16 cellular contexts compared by ENCODE assay signal in genomic region chr2:42021490-42021889, GRCh38. TPM values are rescaled to one million over a fixed set of nuclear protein-coding genes. Genes with fewer than 3 reads are reported as not detected.
DNase-seq lines count a peak whose midpoint lies in the region; ATAC-seq and TF ChIP-seq lines count a peak whose summit lies in the region.
"Had no signal": no experiment of that assay in that cellular context is flagged by ENCODE, and none has a peak within 500 bp of the region (broad histone marks: within the 10 kb centered on the region; RNA-seq: fewer than 3 reads in every experiment).

No MANE protein-coding gene starts in this region.

- H3K9me3 ChIP-seq in WERI-Rb-1 (ENCODE audit: severe bottlenecking) (peaks cover 2% of the 10 kb centered on the region), heart right ventricle (no peaks in the 10 kb centered on the region), psoas muscle (no peaks in the 10 kb centered on the region)

- no peak overlapping the region for H3K27ac Mint-ChIP-seq in WTC11
- H3K27ac Mint-ChIP-seq: activated T-helper 2 cell treated with anti-CD3 and anti-CD28 coated beads, Interferon-gamma antibody, Interleukin-2, Interleukin-4, amounts not matched to agents 10 μg/mL and 5 μg/mL and 100 μg/mL, durations not matched to agents 14 hours and 24 hours and 36 hours; naive B cell had no signal

- intact Hi-C loops in heart right ventricle (cut with DNase I), result no loop called here
- intact Hi-C loops in psoas muscle (cut with DNase I), result no loop called here

- H3K27me3 Mint-ChIP-seq in WTC11 (ENCODE audit: low read depth), result peaks cover 6% of the 10 kb centered on the region

- H3K4me3 ChIP-seq in WERI-Rb-1 (ENCODE audit: low read depth, low read length) (no peak overlapping the region), heart right ventricle (no peak overlapping the region), psoas muscle (no peak overlapping the region)
- H3K4me3 ChIP-seq: cardiac muscle cell had no signal

- CTCF ChIA-PET in WTC11 (lab: Charles Lee), result interaction anchor here (0.6 to 1.3 kb wide), 5 partner anchors 19 to 353 kb away, joined by 3 to 4 read pairs (median 3); no protein-coding TSS in a partner anchor

- peaks cover 29% of the 10 kb centered on the region for H3K4me1 Mint-ChIP-seq in WTC11

- whole genome bisulfite sequencing in heart right ventricle, 2 donors, result 37 to 38% methylated on average over 3 of the region's 3 CpGs
- WGBS in psoas muscle, 3 donors, result 36 to 45% (median 38%) methylated on average over 3 of the region's 3 CpGs

- H3K27me3 ChIP-seq in WERI-Rb-1 (ENCODE audit: insufficient read depth, low read depth, severe bottlenecking) (no peaks in the 10 kb centered on the region), heart right ventricle (no peaks in the 10 kb centered on the region), psoas muscle (ENCODE audit: insufficient read depth in 3 of 3, low read length in 2 of 3) (no peaks in the 10 kb centered on the region)
- H3K27me3 ChIP-seq: cardiac muscle cell had no signal

- POLR2A ChIA-PET in WTC11 (lab: Charles Lee), result no interaction called here

- no peak for TF ChIP-seq CTCF in WERI-Rb-1 (IDR thresholded peaks at IDR 0.05; ENCODE audit: low read depth, low read length)
- TF ChIP-seq CTCF in heart right ventricle (IDR thresholded peaks at IDR 0.05), result no peak
- TF ChIP-seq CTCF in psoas muscle (IDR thresholded peaks at IDR 0.05), result no peak
- TF ChIP-seq CTCF in WTC11 (IDR thresholded peaks at IDR 0.05), result no peak

- ATAC-seq in heart right ventricle (peak in 6 of 8 donors; percentile 39 to 78 (median 47)), psoas muscle (peak; percentile 81 to 93 (median 87)), WTC11 (no peak)

- H3K4me1 ChIP-seq in heart right ventricle, result peaks cover 8 to 39% (median 26%) of the 10 kb centered on the region in 9 donors
- peaks cover 26% of the 10 kb centered on the region for H3K4me1 ChIP-seq in psoas muscle

- H3K36me3 ChIP-seq in WERI-Rb-1 (no peaks in the 10 kb centered on the region), heart right ventricle (no peaks in the 10 kb centered on the region), psoas muscle (ENCODE audit: insufficient read depth in 1 of 2, low read depth in 1 of 2) (no peaks in the 10 kb centered on the region)
- H3K36me3 ChIP-seq: cardiac muscle cell had no signal

- H3K27ac ChIP-seq in WERI-Rb-1 (no peak overlapping the region), heart right ventricle (peak overlapping the region in 4 of 10 donors; percentile 1 to 51 (median 20)), psoas muscle (peak overlapping the region; percentile 53)
- H3K27ac ChIP-seq: cardiac muscle cell had no signal

- peaks cover 18% of the 10 kb centered on the region for H3K9me3 Mint-ChIP-seq in WTC11
- H3K9me3 Mint-ChIP-seq: activated T-helper 2 cell treated with anti-CD3 and anti-CD28 coated beads, Interferon-gamma antibody, Interleukin-2, Interleukin-4, amounts not matched to agents 10 μg/mL and 5 μg/mL and 100 μg/mL, durations not matched to agents 14 hours and 24 hours and 36 hours had no signal

- H3K36me3 Mint-ChIP-seq in WTC11, result peaks cover 13% of the 10 kb centered on the region

- no peak overlapping the region for H3K4me3 Mint-ChIP-seq in WTC11
- H3K4me3 Mint-ChIP-seq: naive B cell had no signal

- DNase-seq in AG20443 (ENCODE audit: low spot score) (peak; percentile 37), WERI-Rb-1 (peak; percentile 50), heart right ventricle (peak in 1 of 2 donors; percentile 21), psoas muscle (peak; percentile 61 to 69), WTC11 (ENCODE audit: low spot score) (no peak), hypothalamus (lab: John Stamatoyannopoulos, UW) (no peak), HUDEP-2 (lab: John Stamatoyannopoulos, UW; ENCODE audit: unreplicated experiment in 76 of 76) (no peak), ecto neural progenitor cell (ENCODE audit: low spot score) (no peak)
- DNase-seq: H7; MM.1S; naive B cell; stimulated activated CD4-positive, alpha-beta T cell treated with anti-CD3 and anti-CD28 coated beads, Interleukin-15, amount 100 ng/mL, for 24 hours had no signal

TF ChIP-seq in WTC11, 78 proteins besides CTCF, POLR2A, EP300 and RAD21:
- TF ChIP-seq SMAD4 (CRISPR knock-in tag; IDR thresholded peaks at IDR 0.05) (no peak), ESRRA (CRISPR knock-in tag; IDR thresholded peaks at IDR 0.05; ENCODE audit: borderline replicate concordance) (no peak), GRHL2 (CRISPR knock-in tag; IDR thresholded peaks at IDR 0.05; ENCODE audit: insufficient replicate concordance, severe bottlenecking) (no peak), NR3C1 (CRISPR knock-in tag; conservative IDR thresholded peaks at IDR 0.05; ENCODE audit: low read depth) (no peak), AR (CRISPR knock-in tag; IDR thresholded peaks at IDR 0.05) (no peak), ATF3 (CRISPR knock-in tag; conservative IDR thresholded peaks at IDR 0.05) (no peak), FOXP4 (CRISPR knock-in tag; IDR thresholded peaks at IDR 0.05) (no peak), ZNF232 (CRISPR knock-in tag; IDR thresholded peaks at IDR 0.05) (no peak), ZNF416 (CRISPR knock-in tag; IDR thresholded peaks at IDR 0.05) (no peak), ZNF396 (CRISPR knock-in tag; IDR thresholded peaks at IDR 0.05; ENCODE audit: borderline replicate concordance) (no peak), FOXP1 (CRISPR knock-in tag; IDR thresholded peaks at IDR 0.05; ENCODE audit: borderline replicate concordance) (no peak), NFE2L1 (CRISPR knock-in tag; IDR thresholded peaks at IDR 0.05) (no peak), GABPB1 (CRISPR knock-in tag; IDR thresholded peaks at IDR 0.05) (no peak)

RNA-seq across cellular contexts. Expression of gene PKDCC, which starts 26.3 kb away (rescaled TPM):
- total RNA-seq in heart right ventricle (100 to 1,000 TPM in 2 of 10 donors, 10 to 100 TPM in 8; 25.1 to 263 (median 41.5) TPM), psoas muscle (100 to 1,000 TPM in 2 of 4 donors, 10 to 100 TPM in 2; 45.6 to 159 (median 111) TPM), WTC11 (2021) (15.1 to 27.3 TPM (median 15.6 TPM) in 3 replicates)
- polyA plus RNA-seq in heart right ventricle (100 to 1,000 TPM in 1 of 2 donors, 10 to 100 TPM in 1; 91.4 to 121 TPM), psoas muscle (100 to 1,000 TPM in 2 of 3 donors, 10 to 100 TPM in 1; 76.1 to 209 (median 186) TPM)
- total RNA-seq: OCI-LY7; T-helper 1 cell treated with Interleukin-12 subunit alpha and Interleukin-12 subunit beta and Interleukin-4 antibody, amounts not matched to agents 30 ng/mL and 1 ng/mL, for 36 hours had no signal

Comparison
In these comparisons a context has a peak if more than half of its experiments do, and no peak if none do; other contexts are left out.
1. DNase-seq: peak in AG20443 (single experiment), WERI-Rb-1 (single experiment) and psoas muscle (2 of 2); none in WTC11 (single experiment), hypothalamus (0 of 51), HUDEP-2 (0 of 76) and ecto neural progenitor cell (single experiment).